1 cellular context compared by ENCODE assay signal in the genomic region with DNA sequence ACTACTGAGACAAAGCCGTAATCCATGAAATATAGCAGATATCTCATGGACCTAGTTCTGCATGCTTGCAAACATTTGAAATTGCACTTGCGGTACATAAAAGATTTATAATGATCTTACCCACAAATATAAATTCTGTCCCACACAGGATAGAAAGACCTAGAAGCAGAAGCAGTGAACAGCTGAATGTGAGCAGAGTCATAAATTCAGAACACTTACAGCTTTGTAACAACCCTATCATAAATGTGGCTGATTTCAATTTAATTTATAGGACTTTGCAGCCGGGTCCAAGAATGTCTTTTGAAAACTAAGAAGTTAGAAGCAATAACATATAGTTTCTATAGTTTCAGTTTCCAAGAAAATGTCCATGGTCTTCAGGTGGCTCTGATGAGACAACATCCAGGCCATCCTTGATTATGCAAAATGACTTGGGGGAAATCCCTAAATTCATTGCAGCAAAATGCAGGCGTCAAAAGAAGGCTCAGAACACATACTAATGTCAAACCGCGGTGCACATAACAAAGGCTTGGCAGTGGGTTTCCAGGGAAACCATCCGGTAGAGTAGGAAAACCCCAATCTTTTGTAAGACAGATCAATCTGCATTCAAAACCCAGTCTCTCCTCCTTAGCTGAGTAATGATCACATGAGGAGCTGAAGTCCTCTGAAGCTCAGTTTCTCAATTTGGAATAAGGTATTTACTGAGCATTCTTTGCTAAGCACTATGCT.
TF ChIP-seq lines count a peak whose summit lies in the region.

No MANE protein-coding gene starts in this region.

TF ChIP-seq in GM23338, 12 proteins besides CTCF, POLR2A, EP300 and RAD21 (continued from another document):
- TF ChIP-seq, protein P1, sequence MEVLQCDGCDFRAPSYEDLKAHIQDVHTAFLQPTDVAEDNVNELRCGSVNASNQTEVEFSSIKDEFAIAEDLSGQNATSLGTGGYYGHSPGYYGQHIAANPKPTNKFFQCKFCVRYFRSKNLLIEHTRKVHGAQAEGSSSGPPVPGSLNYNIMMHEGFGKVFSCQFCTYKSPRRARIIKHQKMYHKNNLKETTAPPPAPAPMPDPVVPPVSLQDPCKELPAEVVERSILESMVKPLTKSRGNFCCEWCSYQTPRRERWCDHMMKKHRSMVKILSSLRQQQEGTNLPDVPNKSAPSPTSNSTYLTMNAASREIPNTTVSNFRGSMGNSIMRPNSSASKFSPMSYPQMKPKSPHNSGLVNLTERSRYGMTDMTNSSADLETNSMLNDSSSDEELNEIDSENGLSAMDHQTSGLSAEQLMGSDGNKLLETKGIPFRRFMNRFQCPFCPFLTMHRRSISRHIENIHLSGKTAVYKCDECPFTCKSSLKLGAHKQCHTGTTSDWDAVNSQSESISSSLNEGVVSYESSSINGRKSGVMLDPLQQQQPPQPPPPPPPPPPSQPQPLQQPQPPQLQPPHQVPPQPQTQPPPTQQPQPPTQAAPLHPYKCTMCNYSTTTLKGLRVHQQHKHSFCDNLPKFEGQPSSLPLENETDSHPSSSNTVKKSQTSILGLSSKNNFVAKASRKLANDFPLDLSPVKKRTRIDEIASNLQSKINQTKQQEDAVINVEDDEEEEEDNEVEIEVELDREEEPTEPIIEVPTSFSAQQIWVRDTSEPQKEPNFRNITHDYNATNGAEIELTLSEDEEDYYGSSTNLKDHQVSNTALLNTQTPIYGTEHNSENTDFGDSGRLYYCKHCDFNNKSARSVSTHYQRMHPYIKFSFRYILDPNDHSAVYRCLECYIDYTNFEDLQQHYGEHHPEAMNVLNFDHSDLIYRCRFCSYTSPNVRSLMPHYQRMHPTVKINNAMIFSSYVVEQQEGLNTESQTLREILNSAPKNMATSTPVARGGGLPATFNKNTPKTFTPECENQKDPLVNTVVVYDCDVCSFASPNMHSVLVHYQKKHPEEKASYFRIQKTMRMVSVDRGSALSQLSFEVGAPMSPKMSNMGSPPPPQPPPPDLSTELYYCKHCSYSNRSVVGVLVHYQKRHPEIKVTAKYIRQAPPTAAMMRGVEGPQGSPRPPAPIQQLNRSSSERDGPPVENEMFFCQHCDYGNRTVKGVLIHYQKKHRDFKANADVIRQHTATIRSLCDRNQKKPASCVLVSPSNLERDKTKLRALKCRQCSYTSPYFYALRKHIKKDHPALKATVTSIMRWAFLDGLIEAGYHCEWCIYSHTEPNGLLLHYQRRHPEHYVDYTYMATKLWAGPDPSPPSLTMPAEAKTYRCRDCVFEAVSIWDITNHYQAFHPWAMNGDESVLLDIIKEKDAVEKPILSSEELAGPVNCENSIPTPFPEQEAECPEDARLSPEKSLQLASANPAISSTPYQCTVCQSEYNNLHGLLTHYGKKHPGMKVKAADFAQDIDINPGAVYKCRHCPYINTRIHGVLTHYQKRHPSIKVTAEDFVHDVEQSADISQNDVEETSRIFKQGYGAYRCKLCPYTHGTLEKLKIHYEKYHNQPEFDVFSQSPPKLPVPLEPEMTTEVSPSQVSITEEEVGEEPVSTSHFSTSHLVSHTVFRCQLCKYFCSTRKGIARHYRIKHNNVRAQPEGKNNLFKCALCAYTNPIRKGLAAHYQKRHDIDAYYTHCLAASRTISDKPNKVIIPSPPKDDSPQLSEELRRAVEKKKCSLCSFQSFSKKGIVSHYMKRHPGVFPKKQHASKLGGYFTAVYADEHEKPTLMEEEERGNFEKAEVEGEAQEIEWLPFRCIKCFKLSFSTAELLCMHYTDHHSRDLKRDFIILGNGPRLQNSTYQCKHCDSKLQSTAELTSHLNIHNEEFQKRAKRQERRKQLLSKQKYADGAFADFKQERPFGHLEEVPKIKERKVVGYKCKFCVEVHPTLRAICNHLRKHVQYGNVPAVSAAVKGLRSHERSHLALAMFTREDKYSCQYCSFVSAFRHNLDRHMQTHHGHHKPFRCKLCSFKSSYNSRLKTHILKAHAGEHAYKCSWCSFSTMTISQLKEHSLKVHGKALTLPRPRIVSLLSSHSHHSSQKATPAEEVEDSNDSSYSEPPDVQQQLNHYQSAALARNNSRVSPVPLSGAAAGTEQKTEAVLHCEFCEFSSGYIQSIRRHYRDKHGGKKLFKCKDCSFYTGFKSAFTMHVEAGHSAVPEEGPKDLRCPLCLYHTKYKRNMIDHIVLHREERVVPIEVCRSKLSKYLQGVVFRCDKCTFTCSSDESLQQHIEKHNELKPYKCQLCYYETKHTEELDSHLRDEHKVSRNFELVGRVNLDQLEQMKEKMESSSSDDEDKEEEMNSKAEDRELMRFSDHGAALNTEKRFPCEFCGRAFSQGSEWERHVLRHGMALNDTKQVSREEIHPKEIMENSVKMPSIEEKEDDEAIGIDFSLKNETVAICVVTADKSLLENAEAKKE (CRISPR knock-in tag; IDR thresholded peaks at IDR 0.05) = 0 out of 2 replicates have a peak, but pooled peaks have one; percentile 29
